Comparison of ENCODE assay signal across 10 cellular contexts in genomic region chr2:68465081-68465916, GRCh38. TPM values are rescaled to one million over a fixed set of nuclear protein-coding genes. Genes with fewer than 3 reads are reported as not detected.
DNase-seq lines count a peak whose midpoint lies in the region; ATAC-seq, FAIRE-seq and TF ChIP-seq lines count a peak whose summit lies in the region.
"Had no signal": no experiment of that assay in that cellular context is flagged by ENCODE, and none has a peak within 500 bp of the region (broad histone marks: within the 10 kb centered on the region; RNA-seq: fewer than 3 reads in every experiment).

No MANE protein-coding gene starts in this region.

- no peaks in the 10 kb centered on the region for H3K9me3 ChIP-seq in T-helper 17 cell (ENCODE audit: control insufficient read depth, low read length, poor library complexity, severe bottlenecking)
- H3K9me3 ChIP-seq in skeletal muscle satellite cell (replicated peaks; ENCODE audit: low read length), result no peaks in the 10 kb centered on the region

- peaks cover 2% of the 10 kb centered on the region for H3K36me3 Mint-ChIP-seq in T-helper 17 cell (ENCODE audit: low read depth)

- ATAC-seq in T-helper 17 cell (no peak), GM19328 (IDR thresholded peaks at IDR 0.05; ENCODE audit: unreplicated experiment) (no peak)
- ATAC-seq: left lobe of liver had no signal

- H3K9ac ChIP-seq in skeletal muscle satellite cell (ENCODE audit: low read depth, low read length), result no peak overlapping the region

- H3K27ac Mint-ChIP-seq in T-helper 17 cell, result peak overlapping the region; percentile 98

- H3K4me3 ChIP-seq in bronchial epithelial cell (ENCODE audit: low read depth, low read length), result no peak overlapping the region
- H3K4me3 ChIP-seq in skeletal muscle satellite cell (ENCODE audit: low read length), result no peak overlapping the region

- TF ChIP-seq CTCF in bronchial epithelial cell (IDR thresholded peaks at IDR 0.05; ENCODE audit: insufficient read depth, low read length, severe bottlenecking), result no peak

- H3K4me3 Mint-ChIP-seq in T-helper 17 cell, result peak overlapping the region; percentile 83

- no peaks in the 10 kb centered on the region for H3K27me3 Mint-ChIP-seq in T-helper 17 cell

- H3K36me3 ChIP-seq in bronchial epithelial cell (ENCODE audit: control insufficient read depth, insufficient read depth, low read length) (no peaks in the 10 kb centered on the region), skeletal muscle satellite cell (ENCODE audit: insufficient read depth, low read length) (no peaks in the 10 kb centered on the region)

- H3K4me1 Mint-ChIP-seq in T-helper 17 cell, result peaks cover 39% of the 10 kb centered on the region

- peak overlapping the region; percentile 95 for H3K4me2 ChIP-seq in skeletal muscle satellite cell (ENCODE audit: low read length)

- FAIRE-seq in GM19239 (lab: Jason Lieb, UNC) (peak; percentile 4), bronchial epithelial cell (lab: Jason Lieb, UNC) (no peak)

- H3K4me1 ChIP-seq in skeletal muscle satellite cell (ENCODE audit: control insufficient read depth, insufficient read depth, low read length), result peaks cover 19% of the 10 kb centered on the region

- DNase-seq in GM19239 (ENCODE audit: insufficient read length, low spot score), result no peak
- DNase-seq in T-helper 17 cell, result peak in 1 of 3 donors; percentile 25
- peak; percentile 60 for DNase-seq in bronchial epithelial cell (ENCODE audit: low read depth)
- DNase-seq in mucosa of gallbladder (ENCODE audit: low spot score), result no peak
- DNase-seq in NCI-H524 (lab: John Stamatoyannopoulos, UW), result no peak
- DNase-seq in NCI-H1694 treated with DMSO at 0.1 percent for 48 hours (lab: John Stamatoyannopoulos, UW), result no peak
- DNase-seq: NCI-H510A had no signal

- H3K27me3 ChIP-seq in bronchial epithelial cell (ENCODE audit: control insufficient read depth, insufficient read depth, low read length) (no peaks in the 10 kb centered on the region), skeletal muscle satellite cell (ENCODE audit: control insufficient read depth, insufficient read depth, low read length) (no peaks in the 10 kb centered on the region)

RNA-seq across cellular contexts. Expression of gene FBXO48, which starts 1.8 kb away (rescaled TPM):
- total RNA-seq in T-helper 17 cell (1 to 10 TPM; 1.5 to 1.7 TPM), bronchial epithelial cell (0.26 and 0.64 TPM in 2 replicates), mucosa of gallbladder (1.7 TPM)
- total RNA-seq in skeletal muscle satellite cell (2012; rRNA removed), result 0.44 and 0.51 TPM in 2 replicates

RNA-seq across cellular contexts. Expression of gene APLF, which starts 2.1 kb away (rescaled TPM):
- total RNA-seq in T-helper 17 cell (1 to 10 TPM; 5.3 to 6.4 TPM), bronchial epithelial cell (4.2 and 6.1 TPM in 2 replicates), mucosa of gallbladder (3.5 TPM)
- 3.3 TPM in 2 replicates for total RNA-seq in skeletal muscle satellite cell (2012; rRNA removed)
